18 cellular contexts compared by ENCODE assay signal in genomic region chr11:1842149-1843097, GRCh38. TPM values are rescaled to one million over a fixed set of nuclear protein-coding genes. Genes with fewer than 3 reads are reported as not detected.
DNase-seq lines count a peak whose midpoint lies in the region; ATAC-seq, FAIRE-seq and TF ChIP-seq lines count a peak whose summit lies in the region.
"Had no signal": no experiment of that assay in that cellular context is flagged by ENCODE, and none has a peak within 500 bp of the region (broad histone marks: within the 10 kb centered on the region; RNA-seq: fewer than 3 reads in every experiment).

No MANE protein-coding gene starts in this region.

- POLR2A ChIA-PET in GM12878 (lab: Charles Lee) = no interaction called here

- FAIRE-seq in GM12878 (lab: Jason Lieb, UNC) = no peak

- no peak for DNase-seq in activated naive CD4-positive, alpha-beta T cell treated with Interleukin-2 at 50 U/mL for 16 hours
- no peak for DNase-seq in GM12878 (ENCODE audit: low read depth, low spot score)
- DNase-seq in suprapubic skin (ENCODE audit: low spot score in 2 of 2) = no peak
- no peak for DNase-seq in NCI-H69 (lab: John Stamatoyannopoulos, UW)
- DNase-seq in uterus = no peak
- DNase-seq: ACHN; activated CD4-positive, CD25-positive, alpha-beta regulatory T cell treated with anti-CD3 and anti-CD28 coated beads, Interleukin-2, amount 50 U/mL, for 72 hours; COR-L47; foreskin melanocyte; HCEC 1CT; MV-4-11; NCI-H748 treated with DMSO at 0.1 percent for 48 hours; stimulated activated CD4-positive, alpha-beta T cell treated with anti-CD3 and anti-CD28 coated beads, Interleukin-4, amount 100 ng/mL, for 4 hours; transverse colon had no signal

- SMC1A ChIA-PET in GM12878 (lab: Charles Lee; ENCODE audit: uncharacterized antibody, unreplicated experiment) = interaction anchor here (0.8 kb wide), 1 partner anchor 10 kb away, joined by 3 read pairs; the partner anchor contains the start of gene LSP1

- no peaks in the 10 kb centered on the region for H3K9me3 Mint-ChIP-seq in activated naive CD4-positive, alpha-beta T cell treated with anti-CD3 and anti-CD28 coated beads, Interleukin-2, amount 50 U/mL, for 24 hours

- no peak overlapping the region for H3K4me3 Mint-ChIP-seq in activated naive CD4-positive, alpha-beta T cell treated with anti-CD3 and anti-CD28 coated beads, Interleukin-2, amount 50 U/mL, for 24 hours

- RAD21 ChIA-PET in GM12878 (lab: Charles Lee; ENCODE audit: unreplicated experiment) = no interaction called here

- H3K4me1 ChIP-seq in GM12878 (ENCODE audit: control insufficient read depth, insufficient read depth, low read length) (peaks cover 31% of the 10 kb centered on the region), liver (ENCODE audit: control insufficient read depth in 4 of 4, insufficient read depth in 4 of 4, low read length in 3 of 4) (peaks cover 0 to 6% (median 3%) of the 10 kb centered on the region in 4 donors), suprapubic skin (peaks cover 58% of the 10 kb centered on the region), uterus (no peaks in the 10 kb centered on the region)

- no peaks in the 10 kb centered on the region for H4K20me1 ChIP-seq in GM12878 (ENCODE audit: control insufficient read depth, insufficient read depth)

- TF ChIP-seq EP300 in GM12878 (IDR thresholded peaks at IDR 0.05; ENCODE audit: borderline replicate concordance in 1 of 2, control insufficient read depth in 1 of 2, low read depth in 2 of 2, low read length in 2 of 2) (no peak), suprapubic skin (IDR thresholded peaks at IDR 0.05) (no peak)

- H3K36me3 Mint-ChIP-seq in activated naive CD4-positive, alpha-beta T cell treated with anti-CD3 and anti-CD28 coated beads, Interleukin-2, amount 50 U/mL, for 24 hours = no peaks in the 10 kb centered on the region

- no peak for TF ChIP-seq CTCF in GM12878 (IDR thresholded peaks at IDR 0.05 in 2 of 3, conservative IDR thresholded peaks at IDR 0.05 in 1 of 3; ENCODE audit: control insufficient read depth in 2 of 3, extremely low read depth in 1 of 3, insufficient read depth in 1 of 3, low read depth in 3 of 3, low read length in 3 of 3)
- no peak for TF ChIP-seq CTCF in liver (IDR thresholded peaks at IDR 0.05; ENCODE audit: low read depth, low read length, missing input control)
- TF ChIP-seq CTCF in suprapubic skin (IDR thresholded peaks at IDR 0.05) = no peak
- TF ChIP-seq CTCF in uterus (IDR thresholded peaks at IDR 0.05) = no peak

- H3K27me3 Mint-ChIP-seq in activated naive CD4-positive, alpha-beta T cell treated with anti-CD3 and anti-CD28 coated beads, Interleukin-2, amount 50 U/mL, for 24 hours = no peaks in the 10 kb centered on the region

- ATAC-seq in GM12878 (no peak), HG02571 (IDR thresholded peaks at IDR 0.05; ENCODE audit: unreplicated experiment) (no peak)

- H3K4me1 Mint-ChIP-seq in activated naive CD4-positive, alpha-beta T cell treated with anti-CD3 and anti-CD28 coated beads, Interleukin-2, amount 50 U/mL, for 24 hours = peaks cover 39% of the 10 kb centered on the region

- H3K36me3 ChIP-seq in GM12878 (ENCODE audit: control insufficient read depth in 2 of 2, insufficient read depth in 2 of 2, low read length in 1 of 2) (no peaks in the 10 kb centered on the region), liver (ENCODE audit: control insufficient read depth in 4 of 4, insufficient read depth in 3 of 4, low read depth in 1 of 4, low read length in 3 of 4) (no peaks in the 10 kb centered on the region), suprapubic skin (no peaks in the 10 kb centered on the region), uterus (no peaks in the 10 kb centered on the region)
- H3K36me3 ChIP-seq: transverse colon had no signal

- TF ChIP-seq RAD21 in GM12878 (IDR thresholded peaks at IDR 0.05; ENCODE audit: insufficient read depth, low read depth, low read length) (no peak), liver (IDR thresholded peaks at IDR 0.05) (no peak)

- H3K27ac ChIP-seq in GM12878 (ENCODE audit: control insufficient read depth, insufficient read depth) (no peak overlapping the region), liver (ENCODE audit: low read depth in 1 of 2, low read length in 2 of 2) (no peak overlapping the region), suprapubic skin (peak overlapping the region; percentile 53), uterus (no peak overlapping the region)
- H3K27ac ChIP-seq: transverse colon had no signal

- TF ChIP-seq POLR2A in GM12878 (IDR thresholded peaks at IDR 0.05; ENCODE audit: low read depth, low read length) (no peak), suprapubic skin (IDR thresholded peaks at IDR 0.05) (no peak), uterus (IDR thresholded peaks at IDR 0.05) (no peak)

- CTCF ChIA-PET in GM12878 (lab: Yijun Ruan, JAX) = no interaction called here

- H3K9me3 ChIP-seq in GM12878 (replicated peaks; ENCODE audit: control insufficient read depth, insufficient read depth, low read length) = no peaks in the 10 kb centered on the region
- no peaks in the 10 kb centered on the region for H3K9me3 ChIP-seq in liver (ENCODE audit: control insufficient read depth in 4 of 4, low read length in 3 of 4)
- H3K9me3 ChIP-seq in suprapubic skin = no peaks in the 10 kb centered on the region
- no peaks in the 10 kb centered on the region for H3K9me3 ChIP-seq in uterus
- H3K9me3 ChIP-seq: transverse colon had no signal

- in situ Hi-C loops in GM12878 (cut with MboI) = no loop called here

- no peak overlapping the region for H2AFZ ChIP-seq in GM12878 (ENCODE audit: control insufficient read depth, low read depth, low read length)

- H3K4me3 ChIP-seq in GM12878 (no peak overlapping the region), liver (ENCODE audit: low read depth in 1 of 3, low read length in 3 of 3) (no peak overlapping the region), suprapubic skin (no peak overlapping the region), uterus (no peak overlapping the region)
- H3K4me3 ChIP-seq: transverse colon had no signal

- H3K4me2 ChIP-seq in GM12878 (ENCODE audit: control insufficient read depth, insufficient read depth) = no peak overlapping the region

- 70% methylated on average over 29 of the region's 29 CpGs for WGBS in GM12878 (ENCODE audit: insufficient coverage, insufficient replicate concordance, low lambda C conversion rate, missing lambda C conversion rate)
- 70% methylated on average over 29 of the region's 29 CpGs for WGBS in liver
- WGBS in suprapubic skin = 70% methylated on average over 4 of the region's 29 CpGs

- H3K27me3 ChIP-seq in GM12878 (replicated peaks in 1 of 2; ENCODE audit: control insufficient read depth in 2 of 2, insufficient read depth in 2 of 2, low read length in 1 of 2) (no peaks in the 10 kb centered on the region; a peak in 1 of 4 replicates), liver (ENCODE audit: control insufficient read depth in 4 of 4, insufficient read depth in 4 of 4, low read length in 3 of 4) (no peaks in the 10 kb centered on the region), suprapubic skin (no peaks in the 10 kb centered on the region), uterus (no peaks in the 10 kb centered on the region)
- H3K27me3 ChIP-seq: transverse colon had no signal

- no TSS peak for BruUV-seq in GM12878 (replicated peaks; lab: Mats Ljungman, UMichigan)

- H3K27ac Mint-ChIP-seq in activated naive CD4-positive, alpha-beta T cell treated with anti-CD3 and anti-CD28 coated beads, Interleukin-2, amount 50 U/mL, for 24 hours = peak overlapping the region; percentile 84

- intact Hi-C loops in GM12878 (cut with micrococcal nuclease; ENCODE audit: unreplicated experiment) (no loop called here), uterus (cut with DNase I; ENCODE audit: low total_unique reads) (no loop called here)

- H3K9ac ChIP-seq in GM12878 (ENCODE audit: control insufficient read depth, insufficient read depth, low read length) (no peak overlapping the region), liver (ENCODE audit: low read depth in 1 of 2, low read length in 2 of 2) (no peak overlapping the region)

- no peaks in the 10 kb centered on the region for H3K79me2 ChIP-seq in GM12878 (ENCODE audit: control insufficient read depth, insufficient read depth, low read length)

RNA-seq across cellular contexts. Expression of gene TNNI2, which starts 3.6 kb away (rescaled TPM):
- not detected in 2 replicates for total RNA-seq in GM12878 (2013; cell fraction: nucleolus; rRNA removed)
- total RNA-seq in GM12878 (2014; rRNA removed) (0.76 and 0.79 TPM in 2 replicates), GM12878 (2014; rRNA removed; fragmentation: Illumina TruSeq; extraction: Trizol) (0.37 TPM in 1 of 2 replicates, not detected in the other), GM12878 (2021) (0.38 and 0.61 TPM in 2 replicates), liver (under 1 TPM in 1 of 2 donors, not detected in 1; 0.28 TPM), suprapubic skin (10 to 100 TPM; 17.4 to 63.6 (median 27.2) TPM), uterus (1 to 10 TPM in 1 of 4 donors, under 1 TPM in 1, not detected in 2; 0.95 to 1.5 TPM)
- not detected for polyA plus RNA-seq in GM12878 (2011; ENCODE audit: low read depth)
- polyA plus RNA-seq in GM12878 (2011; rRNA removed) (0.35 TPM in 1 of 2 replicates, not detected in the other), GM12878 (2014; fragmentation: Illumina TruSeq; extraction: Trizol) (not detected in 2 replicates), GM12878 (2014; fragmentation: Nextera tagmentation; extraction: Ambion mirVana) (under 1 TPM; 0.14 to 0.33 TPM), GM12878 (2014; rRNA removed) (0.37 and 0.56 TPM in 2 replicates), GM12878 (2016; fragmentation: Nextera tagmentation; extraction: Ambion mirVana) (not detected), liver (under 1 TPM in 1 of 2 donors, not detected in 1; 0.22 TPM)
- 0.17 and 0.24 TPM in 2 replicates for polyA plus RNA-seq in GM12878 (2011; cell fraction: cytosol; rRNA removed)
- polyA plus RNA-seq in GM12878 (2011; cell fraction: nucleus; rRNA removed) = 0.57 and 0.87 TPM in 2 replicates
- polyA plus RNA-seq in GM12878 (2012) = 0.72 and 0.80 TPM in 2 replicates
- 1.1 TPM in 1 of 2 replicates, not detected in the other for polyA minus RNA-seq in GM12878 (2011; rRNA and poly(A)+ RNA removed)
- polyA minus RNA-seq in GM12878 (2011; cell fraction: cytosol; rRNA and poly(A)+ RNA removed) = not detected in 2 replicates
- not detected in 2 replicates for polyA minus RNA-seq in GM12878 (2011; cell fraction: nucleus; rRNA and poly(A)+ RNA removed)

RNA-seq across cellular contexts. Expression of gene SYT8, which starts 7.6 kb away (rescaled TPM):
- total RNA-seq in GM12878 (2013; cell fraction: nucleolus; rRNA removed) = not detected in 2 replicates
- total RNA-seq in GM12878 (2014; rRNA removed) (not detected in 2 replicates), GM12878 (2014; rRNA removed; fragmentation: Illumina TruSeq; extraction: Trizol) (not detected in 2 replicates), GM12878 (2021) (0.19 TPM in 1 of 2 replicates, not detected in the other), liver (under 1 TPM; 0.17 to 0.28 TPM), suprapubic skin (100 to 1,000 TPM; 141 to 280 (median 193) TPM), uterus (1 to 10 TPM in 1 of 4 donors, not detected in 3; 2.0 TPM)
- polyA plus RNA-seq in GM12878 (2011; ENCODE audit: low read depth) = 0.16 TPM
- polyA plus RNA-seq in GM12878 (2011; rRNA removed) (not detected in 2 replicates), GM12878 (2014; fragmentation: Illumina TruSeq; extraction: Trizol) (not detected in 2 replicates), GM12878 (2014; fragmentation: Nextera tagmentation; extraction: Ambion mirVana) (not detected), GM12878 (2014; rRNA removed) (0.44 TPM in 1 of 2 replicates, not detected in the other), GM12878 (2016; fragmentation: Nextera tagmentation; extraction: Ambion mirVana) (not detected), liver (under 1 TPM; 0.43 to 0.99 TPM)
- polyA plus RNA-seq in GM12878 (2011; cell fraction: cytosol; rRNA removed) = 0.09 TPM in 1 of 2 replicates, not detected in the other
- polyA plus RNA-seq in GM12878 (2011; cell fraction: nucleus; rRNA removed) = 1.3 and 1.4 TPM in 2 replicates
- polyA plus RNA-seq in GM12878 (2012) = 0.16 and 0.46 TPM in 2 replicates
- not detected in 2 replicates for polyA minus RNA-seq in GM12878 (2011; rRNA and poly(A)+ RNA removed)
- not detected in 2 replicates for polyA minus RNA-seq in GM12878 (2011; cell fraction: cytosol; rRNA and poly(A)+ RNA removed)
- polyA minus RNA-seq in GM12878 (2011; cell fraction: nucleus; rRNA and poly(A)+ RNA removed) = 0.19 TPM in 1 of 2 replicates, not detected in the other

RNA-seq across cellular contexts. Expression of gene LSP1, which starts 10.5 kb away (rescaled TPM):
- 108 and 116 TPM in 2 replicates for total RNA-seq in GM12878 (2013; cell fraction: nucleolus; rRNA removed)
- total RNA-seq in GM12878 (2014; rRNA removed) = 374 and 409 TPM in 2 replicates
- 152 and 171 TPM in 2 replicates for total RNA-seq in GM12878 (2014; rRNA removed; fragmentation: Illumina TruSeq; extraction: Trizol)
- total RNA-seq in GM12878 (2021) = 478 and 488 TPM in 2 replicates
- polyA plus RNA-seq in GM12878 (2011; ENCODE audit: low read depth) = 194 TPM
- polyA plus RNA-seq in GM12878 (2011; rRNA removed) = 156 and 283 TPM in 2 replicates
- polyA plus RNA-seq in GM12878 (2011; cell fraction: cytosol; rRNA removed) = 242 and 323 TPM in 2 replicates
- polyA plus RNA-seq in GM12878 (2011; cell fraction: nucleus; rRNA removed) = 182 and 199 TPM in 2 replicates
- polyA plus RNA-seq in GM12878 (2012) = 365 and 472 TPM in 2 replicates
- 109 and 328 TPM in 2 replicates for polyA plus RNA-seq in GM12878 (2014; fragmentation: Illumina TruSeq; extraction: Trizol)
- 10 to 100 TPM; 19.2 to 34.2 TPM for polyA plus RNA-seq in GM12878 (2014; fragmentation: Nextera tagmentation; extraction: Ambion mirVana)
- 411 and 535 TPM in 2 replicates for polyA plus RNA-seq in GM12878 (2014; rRNA removed)
- polyA plus RNA-seq in GM12878 (2016; fragmentation: Nextera tagmentation; extraction: Ambion mirVana) = 100 to 1,000 TPM; 442 to 487 TPM
- 57.7 and 106 TPM in 2 replicates for polyA minus RNA-seq in GM12878 (2011; rRNA and poly(A)+ RNA removed)
- 52.5 and 54.1 TPM in 2 replicates for polyA minus RNA-seq in GM12878 (2011; cell fraction: cytosol; rRNA and poly(A)+ RNA removed)
- polyA minus RNA-seq in GM12878 (2011; cell fraction: nucleus; rRNA and poly(A)+ RNA removed) = 14.3 and 28.3 TPM in 2 replicates
- total RNA-seq in liver = 1 to 10 TPM; 5.0 to 7.7 TPM
- polyA plus RNA-seq in liver = 1 to 10 TPM; 5.2 to 6.3 TPM
- total RNA-seq in suprapubic skin = 100 to 1,000 TPM in 2 of 4 donors, 10 to 100 TPM in 2; 70.4 to 134 (median 107) TPM
- 100 to 1,000 TPM in 1 of 4 donors, 10 to 100 TPM in 3; 11.2 to 112 (median 25.1) TPM for total RNA-seq in uterus

RNA-seq across cellular contexts. Expression of gene PRR33, which starts 49.3 kb away (rescaled TPM):
- total RNA-seq in GM12878 (2013; cell fraction: nucleolus; rRNA removed) = not detected in 2 replicates
- total RNA-seq in GM12878 (2014; rRNA removed) (not detected in 2 replicates), GM12878 (2014; rRNA removed; fragmentation: Illumina TruSeq; extraction: Trizol) (not detected in 2 replicates), GM12878 (2021) (not detected in 2 replicates), liver (not detected), suprapubic skin (not detected), uterus (not detected)
- polyA plus RNA-seq in GM12878 (2011; ENCODE audit: low read depth) = 3.0 TPM
- polyA plus RNA-seq in GM12878 (2011; rRNA removed) (not detected in 2 replicates), GM12878 (2014; fragmentation: Illumina TruSeq; extraction: Trizol) (not detected in 2 replicates), GM12878 (2014; fragmentation: Nextera tagmentation; extraction: Ambion mirVana) (under 1 TPM in 1 of 2 experiments, not detected in 1; 0.02 TPM), GM12878 (2014; rRNA removed) (0.03 TPM in 2 replicates), GM12878 (2016; fragmentation: Nextera tagmentation; extraction: Ambion mirVana) (1 to 10 TPM in 1 of 2 experiments, under 1 TPM in 1; 0.74 to 1.0 TPM), liver (not detected)
- polyA plus RNA-seq in GM12878 (2011; cell fraction: cytosol; rRNA removed) = 0.01 TPM in 1 of 2 replicates, not detected in the other
- not detected in 2 replicates for polyA plus RNA-seq in GM12878 (2011; cell fraction: nucleus; rRNA removed)
- 6.1 and 10.8 TPM in 2 replicates for polyA plus RNA-seq in GM12878 (2012)
- polyA minus RNA-seq in GM12878 (2011; rRNA and poly(A)+ RNA removed) = not detected in 2 replicates
- polyA minus RNA-seq in GM12878 (2011; cell fraction: cytosol; rRNA and poly(A)+ RNA removed) = not detected in 2 replicates
- polyA minus RNA-seq in GM12878 (2011; cell fraction: nucleus; rRNA and poly(A)+ RNA removed) = not detected in 2 replicates
- total RNA-seq: chondrocyte, transverse colon had no signal

Comparison
In these comparisons a context has a peak if more than half of its experiments do, and no peak if none do; other contexts are left out.
1. RNA of gene TNNI2, which starts 3.6 kb away (total RNA-seq): 17.4 to 63.6 TPM in suprapubic skin; 0.95 to 1.5 TPM in uterus, 0.37 to 0.79 TPM in GM12878 and 0.28 TPM in liver; every median in the first group is over 4 times any median in the second.
2. RNA of gene SYT8, which starts 7.6 kb away (total RNA-seq): 141 to 280 TPM in suprapubic skin; 0.17 to 0.28 TPM in liver, 0.19 TPM in GM12878 and 2.0 TPM in uterus; every median in the first group is over 10 times any median in the second.